1 cellular context compared by ENCODE assay signal in genomic region chr3:130508970-130509369, GRCh38.
TF ChIP-seq lines count a peak whose summit lies in the region.

No MANE protein-coding gene starts in this region.

TF ChIP-seq in WTC11, 78 proteins besides CTCF, POLR2A, EP300 and RAD21 (continued from another document):
- TF ChIP-seq FOXK1 (CRISPR knock-in tag; IDR thresholded peaks at IDR 0.05), result no peak
- no peak for TF ChIP-seq PRDM15 (CRISPR knock-in tag; IDR thresholded peaks at IDR 0.05)
- TF ChIP-seq ETV6 (CRISPR knock-in tag; IDR thresholded peaks at IDR 0.05), result no peak
